Comparison of ENCODE assay signal across 18 cellular contexts in genomic region chr10:123642697-123643096, GRCh38. TPM values are rescaled to one million over a fixed set of nuclear protein-coding genes. Genes with fewer than 3 reads are reported as not detected.
DNase-seq lines count a peak whose midpoint lies in the region; ATAC-seq lines count a peak whose summit lies in the region.
"Had no signal": no experiment of that assay in that cellular context is flagged by ENCODE, and none has a peak within 500 bp of the region (broad histone marks: within the 10 kb centered on the region; RNA-seq: fewer than 3 reads in every experiment).

No MANE protein-coding gene starts in this region.

- DNase-seq in NCI-H1092 treated with DMSO at 0.1 percent for 48 hours (lab: John Stamatoyannopoulos, UW) = peak; percentile 37
- DNase-seq in NCI-H1092 (lab: John Stamatoyannopoulos, UW) = no peak
- peak; percentile 11 for DNase-seq in SW480 (ENCODE audit: low spot score)
- DNase-seq in left colon = peak; percentile 21 to 27
- DNase-seq in ureter (ENCODE audit: low spot score) = peak; percentile 34
- DNase-seq in activated T-cell treated with anti-CD3 and anti-CD28 coated beads, Interleukin-2, amount 50 U/mL, for 48 hours = no peak
- no peak for DNase-seq in Right ventricle myocardium superior
- DNase-seq: activated CD4-positive, alpha-beta memory T cell treated with anti-CD3 and anti-CD28 coated beads, Interleukin-2, amount 10 ng/mL, durations not matched to agents 7 days and 5 days; activated naive CD8-positive, alpha-beta T cell treated with anti-CD3 and anti-CD28 coated beads, Interleukin-2, amount 10 ng/mL, durations not matched to agents 7 days and 5 days; brain microvascular endothelial cell; mesenchymal stem cell; NCI-H1105 had no signal

- intact Hi-C loops in left colon (cut with DNase I, micrococcal nuclease) (no loop called here), Right ventricle myocardium superior (cut with DNase I) (no loop called here)

- ATAC-seq in left colon (peak; percentile 95), Right ventricle myocardium superior (ENCODE audit: poor library complexity) (no peak), HG02678 (IDR thresholded peaks at IDR 0.05; ENCODE audit: unreplicated experiment) (no peak)
- ATAC-seq: esophagus mucosa had no signal

RNA-seq across cellular contexts. Expression of gene GPR26, which starts 23.5 kb away (rescaled TPM):
- total RNA-seq in left colon (not detected), ureter (not detected), Right ventricle myocardium superior (not detected)
- total RNA-seq: A673; activated CD4-positive, alpha-beta memory T cell treated with anti-CD3 and anti-CD28 coated beads, Interleukin-2, amount 10 ng/mL, durations not matched to agents 7 days and 5 days; activated naive CD8-positive, alpha-beta T cell treated with anti-CD3 and anti-CD28 coated beads, Interleukin-2, amount 10 ng/mL, durations not matched to agents 7 days and 5 days; dermis microvascular lymphatic vessel endothelial cell; esophagus mucosa; pulmonary artery endothelial cell; tibial nerve had no signal

Comparison
In these comparisons a context has a peak if more than half of its experiments do, and no peak if none do; other contexts are left out.
1. DNase-seq: peak in NCI-H1092 treated with DMSO at 0.1 percent for 48 hours (single experiment), SW480 (single experiment), left colon (2 of 2) and ureter (single experiment); none in NCI-H1092 (single experiment), activated T-cell treated with anti-CD3 and anti-CD28 coated beads, Interleukin-2, amount 50 U/mL, for 48 hours (0 of 2) and Right ventricle myocardium superior (single experiment).